7 cellular contexts compared by ENCODE assay signal in the genomic region with DNA sequence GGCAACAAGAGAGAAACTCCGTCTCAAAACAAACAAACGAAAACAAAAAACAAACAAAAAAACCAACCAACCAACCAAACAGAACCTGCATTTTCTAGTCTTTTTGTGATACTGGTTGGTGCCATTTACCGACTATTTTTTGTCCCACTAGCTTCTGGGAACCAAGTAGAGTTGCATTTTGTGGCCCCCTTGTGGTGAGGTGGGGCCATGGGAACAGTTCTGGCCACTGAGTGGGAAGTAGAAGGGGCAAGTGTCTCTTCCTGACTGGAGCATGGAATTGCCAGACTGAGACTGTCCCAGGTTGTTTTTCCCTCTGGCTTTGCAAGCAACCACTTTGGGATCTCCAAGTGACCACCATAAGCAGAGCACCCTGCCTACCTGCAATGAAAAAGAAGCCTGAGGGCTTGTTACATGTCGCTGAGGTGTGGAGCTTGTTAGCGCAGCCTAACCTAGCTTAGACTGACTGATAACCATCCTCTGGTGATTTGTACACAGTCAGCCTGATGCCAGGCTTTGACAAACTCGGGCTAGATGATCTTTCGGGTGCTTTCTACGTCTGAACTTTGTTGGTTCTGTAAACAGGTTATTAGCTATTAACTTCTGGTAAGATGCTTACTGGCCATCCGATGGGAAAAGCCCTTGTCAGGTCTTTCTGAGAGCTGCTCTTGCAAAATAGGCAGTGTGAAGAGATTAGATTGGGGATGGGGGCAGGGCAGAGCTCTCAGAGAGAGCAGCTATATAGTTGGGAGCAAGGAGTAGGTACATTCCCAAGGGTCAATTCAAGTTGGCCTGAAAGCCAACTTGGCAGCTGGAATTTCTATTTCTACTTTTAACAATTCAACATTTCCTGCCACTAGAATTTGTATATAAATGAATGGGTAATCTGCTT.
DNase-seq lines count a peak whose midpoint lies in the region; ATAC-seq and TF ChIP-seq lines count a peak whose summit lies in the region.

No MANE protein-coding gene starts in this region.

- no peak overlapping the region for H3K27ac Mint-ChIP-seq in WTC11

- H3K9me3 Mint-ChIP-seq in WTC11, result no peaks in the 10 kb centered on the region

- peaks cover 7% of the 10 kb centered on the region for H3K27me3 Mint-ChIP-seq in WTC11 (ENCODE audit: low read depth)

- CTCF ChIA-PET in WTC11 (lab: Charles Lee), result interaction anchor here (0.6 to 3.5 kb wide), 36 partner anchors 9 to 387 kb away, joined by 3 to 50 read pairs (median 5); no protein-coding TSS in a partner anchor

- H3K36me3 Mint-ChIP-seq in WTC11, result no peaks in the 10 kb centered on the region

- H3K4me3 Mint-ChIP-seq in WTC11, result no peak overlapping the region

- H3K4me1 Mint-ChIP-seq in WTC11, result peaks cover 4% of the 10 kb centered on the region

- peak; percentile 88 for ATAC-seq in GM18868 (IDR thresholded peaks at IDR 0.05; ENCODE audit: unreplicated experiment)
- peak; percentile 92 for ATAC-seq in WTC11
- ATAC-seq in HG03139 (IDR thresholded peaks at IDR 0.05; ENCODE audit: unreplicated experiment), result no peak
- no peak for ATAC-seq in GM19328 (IDR thresholded peaks at IDR 0.05; ENCODE audit: unreplicated experiment)

- peak; percentile 73 for TF ChIP-seq CTCF in WTC11 (IDR thresholded peaks at IDR 0.05)

- POLR2A ChIA-PET in WTC11 (lab: Charles Lee), result no interaction called here

- DNase-seq in DMS53 (lab: John Stamatoyannopoulos, UW) (peak; percentile 75), HuH-7.5 (ENCODE audit: low spot score) (peak; percentile 46), WTC11 (ENCODE audit: low spot score) (peak; percentile 70), iPS-NIHi7 (ENCODE audit: extremely low spot score) (peak; percentile 75)

TF ChIP-seq in WTC11, 78 proteins besides CTCF, POLR2A, EP300 and RAD21:
- TF ChIP-seq GABPB1 (CRISPR knock-in tag; IDR thresholded peaks at IDR 0.05) (no peak), ZNF121 (CRISPR knock-in tag; IDR thresholded peaks at IDR 0.05) (no peak), FOXP1 (CRISPR knock-in tag; IDR thresholded peaks at IDR 0.05; ENCODE audit: borderline replicate concordance) (no peak), MXD4 (CRISPR knock-in tag; IDR thresholded peaks at IDR 0.05; ENCODE audit: borderline replicate concordance) (no peak), GTF2I (CRISPR knock-in tag; conservative IDR thresholded peaks at IDR 0.05) (no peak), ZNF232 (CRISPR knock-in tag; IDR thresholded peaks at IDR 0.05) (no peak), ZNF396 (CRISPR knock-in tag; IDR thresholded peaks at IDR 0.05; ENCODE audit: borderline replicate concordance) (no peak), KAT7 (CRISPR knock-in tag; IDR thresholded peaks at IDR 0.05; ENCODE audit: borderline replicate concordance) (no peak), ZNF423 (CRISPR knock-in tag; IDR thresholded peaks at IDR 0.05) (no peak), MYBL2 (CRISPR knock-in tag; IDR thresholded peaks at IDR 0.05) (no peak), ZNF219 (CRISPR knock-in tag; IDR thresholded peaks at IDR 0.05; ENCODE audit: borderline replicate concordance) (no peak), TEAD4 (CRISPR knock-in tag; IDR thresholded peaks at IDR 0.05) (no peak)
- TF ChIP-seq, protein P1, sequence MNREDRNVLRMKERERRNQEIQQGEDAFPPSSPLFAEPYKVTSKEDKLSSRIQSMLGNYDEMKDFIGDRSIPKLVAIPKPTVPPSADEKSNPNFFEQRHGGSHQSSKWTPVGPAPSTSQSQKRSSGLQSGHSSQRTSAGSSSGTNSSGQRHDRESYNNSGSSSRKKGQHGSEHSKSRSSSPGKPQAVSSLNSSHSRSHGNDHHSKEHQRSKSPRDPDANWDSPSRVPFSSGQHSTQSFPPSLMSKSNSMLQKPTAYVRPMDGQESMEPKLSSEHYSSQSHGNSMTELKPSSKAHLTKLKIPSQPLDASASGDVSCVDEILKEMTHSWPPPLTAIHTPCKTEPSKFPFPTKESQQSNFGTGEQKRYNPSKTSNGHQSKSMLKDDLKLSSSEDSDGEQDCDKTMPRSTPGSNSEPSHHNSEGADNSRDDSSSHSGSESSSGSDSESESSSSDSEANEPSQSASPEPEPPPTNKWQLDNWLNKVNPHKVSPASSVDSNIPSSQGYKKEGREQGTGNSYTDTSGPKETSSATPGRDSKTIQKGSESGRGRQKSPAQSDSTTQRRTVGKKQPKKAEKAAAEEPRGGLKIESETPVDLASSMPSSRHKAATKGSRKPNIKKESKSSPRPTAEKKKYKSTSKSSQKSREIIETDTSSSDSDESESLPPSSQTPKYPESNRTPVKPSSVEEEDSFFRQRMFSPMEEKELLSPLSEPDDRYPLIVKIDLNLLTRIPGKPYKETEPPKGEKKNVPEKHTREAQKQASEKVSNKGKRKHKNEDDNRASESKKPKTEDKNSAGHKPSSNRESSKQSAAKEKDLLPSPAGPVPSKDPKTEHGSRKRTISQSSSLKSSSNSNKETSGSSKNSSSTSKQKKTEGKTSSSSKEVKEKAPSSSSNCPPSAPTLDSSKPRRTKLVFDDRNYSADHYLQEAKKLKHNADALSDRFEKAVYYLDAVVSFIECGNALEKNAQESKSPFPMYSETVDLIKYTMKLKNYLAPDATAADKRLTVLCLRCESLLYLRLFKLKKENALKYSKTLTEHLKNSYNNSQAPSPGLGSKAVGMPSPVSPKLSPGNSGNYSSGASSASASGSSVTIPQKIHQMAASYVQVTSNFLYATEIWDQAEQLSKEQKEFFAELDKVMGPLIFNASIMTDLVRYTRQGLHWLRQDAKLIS (CRISPR knock-in tag; IDR thresholded peaks at IDR 0.05; ENCODE audit: borderline replicate concordance), result no peak
- TF ChIP-seq, protein P2, sequence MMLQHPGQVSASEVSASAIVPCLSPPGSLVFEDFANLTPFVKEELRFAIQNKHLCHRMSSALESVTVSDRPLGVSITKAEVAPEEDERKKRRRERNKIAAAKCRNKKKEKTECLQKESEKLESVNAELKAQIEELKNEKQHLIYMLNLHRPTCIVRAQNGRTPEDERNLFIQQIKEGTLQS (CRISPR knock-in tag; conservative IDR thresholded peaks at IDR 0.05), result no peak
- TF ChIP-seq, protein P3, sequence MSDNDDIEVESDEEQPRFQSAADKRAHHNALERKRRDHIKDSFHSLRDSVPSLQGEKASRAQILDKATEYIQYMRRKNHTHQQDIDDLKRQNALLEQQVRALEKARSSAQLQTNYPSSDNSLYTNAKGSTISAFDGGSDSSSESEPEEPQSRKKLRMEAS (CRISPR knock-in tag; IDR thresholded peaks at IDR 0.05), result no peak
- TF ChIP-seq, protein P4, sequence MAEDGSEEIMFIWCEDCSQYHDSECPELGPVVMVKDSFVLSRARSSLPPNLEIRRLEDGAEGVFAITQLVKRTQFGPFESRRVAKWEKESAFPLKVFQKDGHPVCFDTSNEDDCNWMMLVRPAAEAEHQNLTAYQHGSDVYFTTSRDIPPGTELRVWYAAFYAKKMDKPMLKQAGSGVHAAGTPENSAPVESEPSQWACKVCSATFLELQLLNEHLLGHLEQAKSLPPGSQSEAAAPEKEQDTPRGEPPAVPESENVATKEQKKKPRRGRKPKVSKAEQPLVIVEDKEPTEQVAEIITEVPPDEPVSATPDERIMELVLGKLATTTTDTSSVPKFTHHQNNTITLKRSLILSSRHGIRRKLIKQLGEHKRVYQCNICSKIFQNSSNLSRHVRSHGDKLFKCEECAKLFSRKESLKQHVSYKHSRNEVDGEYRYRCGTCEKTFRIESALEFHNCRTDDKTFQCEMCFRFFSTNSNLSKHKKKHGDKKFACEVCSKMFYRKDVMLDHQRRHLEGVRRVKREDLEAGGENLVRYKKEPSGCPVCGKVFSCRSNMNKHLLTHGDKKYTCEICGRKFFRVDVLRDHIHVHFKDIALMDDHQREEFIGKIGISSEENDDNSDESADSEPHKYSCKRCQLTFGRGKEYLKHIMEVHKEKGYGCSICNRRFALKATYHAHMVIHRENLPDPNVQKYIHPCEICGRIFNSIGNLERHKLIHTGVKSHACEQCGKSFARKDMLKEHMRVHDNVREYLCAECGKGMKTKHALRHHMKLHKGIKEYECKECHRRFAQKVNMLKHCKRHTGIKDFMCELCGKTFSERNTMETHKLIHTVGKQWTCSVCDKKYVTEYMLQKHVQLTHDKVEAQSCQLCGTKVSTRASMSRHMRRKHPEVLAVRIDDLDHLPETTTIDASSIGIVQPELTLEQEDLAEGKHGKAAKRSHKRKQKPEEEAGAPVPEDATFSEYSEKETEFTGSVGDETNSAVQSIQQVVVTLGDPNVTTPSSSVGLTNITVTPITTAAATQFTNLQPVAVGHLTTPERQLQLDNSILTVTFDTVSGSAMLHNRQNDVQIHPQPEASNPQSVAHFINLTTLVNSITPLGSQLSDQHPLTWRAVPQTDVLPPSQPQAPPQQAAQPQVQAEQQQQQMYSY (CRISPR knock-in tag; IDR thresholded peaks at IDR 0.05), result no peak
- TF ChIP-seq, protein P5, sequence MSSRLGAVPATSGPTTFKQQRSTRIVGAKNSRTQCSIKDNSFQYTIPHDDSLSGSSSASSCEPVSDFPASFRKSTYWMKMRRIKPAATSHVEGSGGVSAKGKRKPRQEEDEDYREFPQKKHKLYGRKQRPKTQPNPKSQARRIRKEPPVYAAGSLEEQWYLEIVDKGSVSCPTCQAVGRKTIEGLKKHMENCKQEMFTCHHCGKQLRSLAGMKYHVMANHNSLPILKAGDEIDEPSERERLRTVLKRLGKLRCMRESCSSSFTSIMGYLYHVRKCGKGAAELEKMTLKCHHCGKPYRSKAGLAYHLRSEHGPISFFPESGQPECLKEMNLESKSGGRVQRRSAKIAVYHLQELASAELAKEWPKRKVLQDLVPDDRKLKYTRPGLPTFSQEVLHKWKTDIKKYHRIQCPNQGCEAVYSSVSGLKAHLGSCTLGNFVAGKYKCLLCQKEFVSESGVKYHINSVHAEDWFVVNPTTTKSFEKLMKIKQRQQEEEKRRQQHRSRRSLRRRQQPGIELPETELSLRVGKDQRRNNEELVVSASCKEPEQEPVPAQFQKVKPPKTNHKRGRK (CRISPR knock-in tag; IDR thresholded peaks at IDR 0.05; ENCODE audit: borderline replicate concordance), result no peak

Comparison
In these comparisons a context has a peak if more than half of its experiments do, and no peak if none do; other contexts are left out.
1. ATAC-seq: peak in GM18868 (single experiment) and WTC11 (single experiment); none in HG03139 (single experiment) and GM19328 (single experiment).
2. Peak in every context shown above with its lines, with median percentiles within 50 percentile points of each other: DNase-seq.